ENCODE assay signal across 14 cellular contexts in genomic region chr21:38696617-38697016, GRCh38.
DNase-seq lines count a peak whose midpoint lies in the region; ATAC-seq and TF ChIP-seq lines count a peak whose summit lies in the region.
"Had no signal": no experiment of that assay in that cellular context is flagged by ENCODE, and none has a peak within 500 bp of the region (broad histone marks: within the 10 kb centered on the region; RNA-seq: fewer than 3 reads in every experiment).

No MANE protein-coding gene starts in this region.

- H3K4me1 Mint-ChIP-seq in endodermal cell (no peaks in the 10 kb centered on the region), CD14-positive monocyte (no peaks in the 10 kb centered on the region)

- no peak overlapping the region for H3K4me3 ChIP-seq in GM12864 (ENCODE audit: low read depth, low read length)
- H3K4me3 ChIP-seq in HCT116 (replicated peaks in 1 of 2; ENCODE audit: low read depth in 1 of 2, low read length in 2 of 2): no peak overlapping the region
- H3K4me3 ChIP-seq in WERI-Rb-1 (ENCODE audit: low read depth, low read length): no peak overlapping the region
- no peak overlapping the region for H3K4me3 ChIP-seq in endodermal cell (ENCODE audit: low read length)
- no peak overlapping the region for H3K4me3 ChIP-seq in testis
- H3K4me3 ChIP-seq: A549 had no signal

- RAD21 ChIA-PET in HCT116 (lab: Charles Lee; ENCODE audit: low non-redundant PET in 1 of 2, low total read pairs in 2 of 2, uncharacterized antibody in 2 of 2, unreplicated experiment in 2 of 2): no interaction called here

- H3K4me3 Mint-ChIP-seq in endodermal cell (no peak overlapping the region), CD14-positive monocyte (no peak overlapping the region)
- H3K4me3 Mint-ChIP-seq: CD8-positive, alpha-beta T cell had no signal

- H3K27me3 ChIP-seq in HCT116 (ENCODE audit: insufficient read depth, low read length) (no peaks in the 10 kb centered on the region), WERI-Rb-1 (ENCODE audit: insufficient read depth, low read depth, severe bottlenecking) (no peaks in the 10 kb centered on the region), endodermal cell (ENCODE audit: control insufficient read depth, insufficient read depth, low read length, poor library complexity, severe bottlenecking) (no peaks in the 10 kb centered on the region), testis (no peaks in the 10 kb centered on the region)
- H3K27me3 ChIP-seq: BE2C had no signal

- no TSS peak for BruUV-seq in HCT116 (replicated peaks; lab: Mats Ljungman, UMichigan)

- ATAC-seq in HCT116: 0 out of 2 replicates have a peak, but pooled peaks have one; percentile 44
- ATAC-seq: A549; CD8-positive, alpha-beta T cell had no signal

- CTCF ChIA-PET in HCT116 (lab: Charles Lee): interaction anchor here (1.1 kb wide), 1 partner anchor 15 kb away, joined by 3 read pairs; no protein-coding TSS in a partner anchor

- no peaks in the 10 kb centered on the region for H3K79me2 ChIP-seq in HCT116 (ENCODE audit: insufficient read depth, low read length)

- TF ChIP-seq CTCF in GM12864 (IDR thresholded peaks at IDR 0.05; ENCODE audit: low read depth, low read length, missing control alignments) (peak; percentile 15), HCT116 (IDR thresholded peaks at IDR 0.05 in 2 of 3, conservative IDR thresholded peaks at IDR 0.05 in 1 of 3; ENCODE audit: borderline replicate concordance in 1 of 3, insufficient read depth in 1 of 3, low read depth in 2 of 3, low read length in 2 of 3) (peak in 1 of 3 experiments; percentile 21; a peak in 1 of 6 replicates), WERI-Rb-1 (IDR thresholded peaks at IDR 0.05; ENCODE audit: low read depth, low read length) (peak; percentile 63), endodermal cell (conservative IDR thresholded peaks at IDR 0.05) (peak; percentile 37), testis (IDR thresholded peaks at IDR 0.05) (no peak), CD14-positive monocyte (IDR thresholded peaks at IDR 0.05) (no peak)

- no peaks in the 10 kb centered on the region for H3K27me3 Mint-ChIP-seq in endodermal cell (ENCODE audit: insufficient read depth)
- H3K27me3 Mint-ChIP-seq in CD14-positive monocyte (ENCODE audit: low read depth in 3 of 3): peaks cover 0 to 1% (median 0%) of the 10 kb centered on the region in 3 donors

- H3K9me3 Mint-ChIP-seq in endodermal cell (no peaks in the 10 kb centered on the region), CD14-positive monocyte (peaks cover 0 to 8% (median 2%) of the 10 kb centered on the region in 7 donors)
- H3K9me3 Mint-ChIP-seq: CD8-positive, alpha-beta T cell had no signal

- no peak for TF ChIP-seq POLR2A in HCT116 (IDR thresholded peaks at IDR 0.05; ENCODE audit: borderline replicate concordance, extremely low read depth, insufficient read depth, insufficient read length)
- TF ChIP-seq POLR2A in testis (IDR thresholded peaks at IDR 0.05): no peak

- POLR2A ChIA-PET in HCT116 (lab: Charles Lee): no interaction called here

- H3K36me3 Mint-ChIP-seq in endodermal cell (ENCODE audit: low read depth): no peaks in the 10 kb centered on the region
- H3K36me3 Mint-ChIP-seq in CD14-positive monocyte: no peaks in the 10 kb centered on the region
- H3K36me3 Mint-ChIP-seq: CD8-positive, alpha-beta T cell had no signal

- no peaks in the 10 kb centered on the region for H3K9me2 ChIP-seq in HCT116 (ENCODE audit: insufficient read depth)

- no peaks in the 10 kb centered on the region for H3K4me1 ChIP-seq in HCT116 (ENCODE audit: control insufficient read depth in 1 of 2, insufficient read depth in 2 of 2, low read length in 2 of 2)
- H3K4me1 ChIP-seq in endodermal cell (ENCODE audit: control insufficient read depth, insufficient read depth, low read length): no peaks in the 10 kb centered on the region
- H3K4me1 ChIP-seq in testis: no peaks in the 10 kb centered on the region
- H3K4me1 ChIP-seq: A549, BE2C had no signal

- H3K27ac Mint-ChIP-seq in endodermal cell (no peak overlapping the region), CD14-positive monocyte (no peak overlapping the region)
- H3K27ac Mint-ChIP-seq: CD8-positive, alpha-beta T cell had no signal

- intact Hi-C loops in HCT116 (cut with micrococcal nuclease): no loop called here
- intact Hi-C loops in testis (cut with DNase I; ENCODE audit: low total_unique reads): no loop called here
- intact Hi-C loops in CD14-positive monocyte (cut with micrococcal nuclease): no loop called here

- no peak overlapping the region for H3K27ac ChIP-seq in HCT116 (ENCODE audit: low read depth, low read length)
- H3K27ac ChIP-seq in WERI-Rb-1: no peak overlapping the region
- H3K27ac ChIP-seq in endodermal cell (ENCODE audit: low read depth, low read length): no peak overlapping the region
- H3K27ac ChIP-seq in testis: no peak overlapping the region
- H3K27ac ChIP-seq: A549, C4-2B had no signal

- no peaks in the 10 kb centered on the region for H4K20me1 ChIP-seq in HCT116 (ENCODE audit: insufficient read depth)

- H3K9me3 ChIP-seq in HCT116 (ENCODE audit: control insufficient read depth in 1 of 2, insufficient read depth in 1 of 2, low read depth in 1 of 2, low read length in 2 of 2) (no peaks in the 10 kb centered on the region), WERI-Rb-1 (ENCODE audit: severe bottlenecking) (no peaks in the 10 kb centered on the region), endodermal cell (ENCODE audit: control insufficient read depth, low read length) (no peaks in the 10 kb centered on the region), testis (no peaks in the 10 kb centered on the region)
- H3K9me3 ChIP-seq: A549, BE2C had no signal

- no peak for DNase-seq in GM12864 (ENCODE audit: low read depth)
- DNase-seq in HCT116 (ENCODE audit: low read depth, low spot score): no peak
- DNase-seq in WERI-Rb-1: no peak
- no peak for DNase-seq in endodermal cell
- DNase-seq in activated CD4-positive, CD25-positive, alpha-beta regulatory T cell treated with anti-CD3 and anti-CD28 coated beads, Interleukin-2, amount 50 U/mL, for 72 hours: no peak
- DNase-seq in stimulated activated CD4-positive, alpha-beta T cell treated with anti-CD3 and anti-CD28 coated beads, Interleukin-2, amount 100 ng/mL, for 24 hours: no peak
- no peak for DNase-seq in testis
- no peak for DNase-seq in CD14-positive monocyte (ENCODE audit: low spot score)
- DNase-seq: BE2C; CD8-positive, alpha-beta T cell; COR-L47; KBM-7 had no signal

- H3K36me3 ChIP-seq in HCT116 (ENCODE audit: control insufficient read depth in 1 of 2, insufficient read depth in 2 of 2, low read length in 2 of 2) (no peaks in the 10 kb centered on the region), WERI-Rb-1 (no peaks in the 10 kb centered on the region), endodermal cell (ENCODE audit: control insufficient read depth, insufficient read depth, low read length) (no peaks in the 10 kb centered on the region), testis (ENCODE audit: low read depth, missing control alignments) (no peaks in the 10 kb centered on the region)
- H3K36me3 ChIP-seq: BE2C had no signal

- no peak overlapping the region for H3K4me2 ChIP-seq in HCT116 (ENCODE audit: low read length)
- H3K4me2 ChIP-seq: A549 had no signal

- H2AFZ ChIP-seq in HCT116 (ENCODE audit: low read depth, low read length, poor library complexity, severe bottlenecking): no peak overlapping the region

- H3K9ac ChIP-seq in HCT116 (ENCODE audit: low read length) (no peak overlapping the region), endodermal cell (ENCODE audit: extremely low read depth, low read length, poor library complexity, severe bottlenecking) (no peak overlapping the region)

- 80 to 83% methylated on average over 1 to 3 of the region's 3 CpGs for WGBS in endodermal cell (ENCODE audit: insufficient coverage in 1 of 2, insufficient read length in 1 of 2), 2 experiments
- 86 to 94% methylated on average over 3 of the region's 3 CpGs for WGBS in testis, 2 donors

- TF ChIP-seq RAD21 in HCT116 (IDR thresholded peaks at IDR 0.05; ENCODE audit: low read depth): no peak

TF ChIP-seq in HCT116, 20 proteins besides CTCF, POLR2A, EP300 and RAD21 (continues in another document):
- TF ChIP-seq YY1 (IDR thresholded peaks at IDR 0.05; ENCODE audit: extremely low read depth, insufficient replicate concordance, low read depth, low read length): no peak
- no peak for TF ChIP-seq EGR1 (IDR thresholded peaks at IDR 0.05; ENCODE audit: low read depth)
- TF ChIP-seq SRF (IDR thresholded peaks at IDR 0.05; ENCODE audit: low read depth): no peak
- no peak for TF ChIP-seq ATF3 (IDR thresholded peaks at IDR 0.05)
- TF ChIP-seq JUND (IDR thresholded peaks at IDR 0.05): no peak
- TF ChIP-seq EZH2phosphoT487 (IDR thresholded peaks at IDR 0.05; ENCODE audit: borderline replicate concordance): no peak
- TF ChIP-seq REST (IDR thresholded peaks at IDR 0.05; ENCODE audit: low read depth): no peak
- no peak for TF ChIP-seq SIN3A (IDR thresholded peaks at IDR 0.05; ENCODE audit: low read depth)

Comparison
In these comparisons a context has a peak if more than half of its experiments do, and no peak if none do; other contexts are left out.
1. CTCF ChIP-seq: peak in GM12864 (single experiment), WERI-Rb-1 (single experiment) and endodermal cell (single experiment); none in testis (0 of 3) and CD14-positive monocyte (single experiment).